In the genomic region with DNA sequence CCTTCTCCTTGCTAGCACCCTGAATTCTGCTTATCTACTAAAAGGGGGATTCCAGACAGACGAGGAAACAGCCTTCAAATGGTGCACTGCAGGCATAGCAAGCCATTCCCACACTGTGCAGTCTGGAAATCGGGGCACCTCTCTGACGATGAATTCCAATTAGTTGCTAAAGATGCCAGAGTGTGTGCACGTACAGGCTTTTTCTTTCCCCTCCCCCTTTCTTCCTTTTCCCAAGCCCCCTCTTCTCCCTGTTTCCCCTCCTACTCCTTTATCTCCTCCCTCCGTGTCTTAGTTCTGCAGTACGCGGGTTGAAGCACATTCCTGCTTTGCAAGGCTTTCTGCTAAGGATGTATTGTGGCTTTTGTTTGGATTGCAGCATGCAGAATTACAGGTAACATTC, we compare ENCODE assay signal across 11 cellular contexts. TPM values are rescaled to one million over a fixed set of nuclear protein-coding genes. Genes with fewer than 3 reads are reported as not detected.
DNase-seq lines count a peak whose midpoint lies in the region; TF ChIP-seq lines count a peak whose summit lies in the region.
"Had no signal": no experiment of that assay in that cellular context is flagged by ENCODE, and none has a peak within 500 bp of the region (broad histone marks: within the 10 kb centered on the region; RNA-seq: fewer than 3 reads in every experiment).

A gene with protein sequence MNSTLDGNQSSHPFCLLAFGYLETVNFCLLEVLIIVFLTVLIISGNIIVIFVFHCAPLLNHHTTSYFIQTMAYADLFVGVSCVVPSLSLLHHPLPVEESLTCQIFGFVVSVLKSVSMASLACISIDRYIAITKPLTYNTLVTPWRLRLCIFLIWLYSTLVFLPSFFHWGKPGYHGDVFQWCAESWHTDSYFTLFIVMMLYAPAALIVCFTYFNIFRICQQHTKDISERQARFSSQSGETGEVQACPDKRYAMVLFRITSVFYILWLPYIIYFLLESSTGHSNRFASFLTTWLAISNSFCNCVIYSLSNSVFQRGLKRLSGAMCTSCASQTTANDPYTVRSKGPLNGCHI (plus strand): TSS at position 316 of the 400 bp plus-strand sequence. CDS start 900 bp downstream, outside the sequence.

- peaks cover 51% of the 10 kb centered on the region for H3K4me1 Mint-ChIP-seq in glutamatergic neuron (ENCODE audit: low read depth, unreplicated experiment)
- H3K4me1 Mint-ChIP-seq in neural crest cell: peaks cover 28% of the 10 kb centered on the region
- H3K4me1 Mint-ChIP-seq in CD8-positive, alpha-beta memory T cell: no peaks in the 10 kb centered on the region

- H3K36me3 Mint-ChIP-seq in glutamatergic neuron (ENCODE audit: unreplicated experiment) (no peaks in the 10 kb centered on the region), neural crest cell (ENCODE audit: low read depth) (no peaks in the 10 kb centered on the region)
- H3K36me3 Mint-ChIP-seq in CD8-positive, alpha-beta memory T cell: peaks cover 6 to 41% (median 27%) of the 10 kb centered on the region in 3 donors

- H3K4me3 Mint-ChIP-seq in glutamatergic neuron (ENCODE audit: unreplicated experiment) (peak within 1 kb of the TSS; percentile 36), neural crest cell (peak within 1 kb of the TSS; percentile 50)
- no peak within 1 kb of the TSS for H3K4me3 Mint-ChIP-seq in CD8-positive, alpha-beta memory T cell

- no peaks in the 10 kb centered on the region for H3K4me1 ChIP-seq in urinary bladder (ENCODE audit: insufficient read depth)
- H3K4me1 ChIP-seq in tibial nerve: peaks cover 0 to 20% (median 4%) of the 10 kb centered on the region in 4 donors
- no peaks in the 10 kb centered on the region for H3K4me1 ChIP-seq in CD8-positive, alpha-beta memory T cell (ENCODE audit: insufficient read depth, low read length)

- TF ChIP-seq POLR2A in tibial nerve (IDR thresholded peaks at IDR 0.05): no peak

- peak within 1 kb of the TSS; percentile 19 for H3K4me3 ChIP-seq in urinary bladder (ENCODE audit: low read depth, low read length)
- peak within 1 kb of the TSS in 2 of 4 donors; percentile 3 to 30 for H3K4me3 ChIP-seq in tibial nerve
- no peak within 1 kb of the TSS for H3K4me3 ChIP-seq in CD8-positive, alpha-beta memory T cell (ENCODE audit: low read length)

- TF ChIP-seq CTCF in glutamatergic neuron (IDR thresholded peaks at IDR 0.05; ENCODE audit: partially characterized antibody, unreplicated experiment) (no peak), neural crest cell (conservative IDR thresholded peaks at IDR 0.05) (no peak), tibial nerve (IDR thresholded peaks at IDR 0.05) (no peak)

- no peak for TF ChIP-seq EP300 in tibial nerve (IDR thresholded peaks at IDR 0.05)

- POLR2A ChIA-PET in CD8-positive, alpha-beta memory T cell (lab: Charles Lee): no interaction called here

- H3K27me3 Mint-ChIP-seq in glutamatergic neuron (ENCODE audit: unreplicated experiment): peaks cover 2% of the 10 kb centered on the region
- H3K27me3 Mint-ChIP-seq in neural crest cell (ENCODE audit: low read depth): no peaks in the 10 kb centered on the region
- no peaks in the 10 kb centered on the region for H3K27me3 Mint-ChIP-seq in CD8-positive, alpha-beta memory T cell

- H3K9me3 ChIP-seq in tibial nerve: no peaks in the 10 kb centered on the region
- no peaks in the 10 kb centered on the region for H3K9me3 ChIP-seq in CD8-positive, alpha-beta memory T cell (ENCODE audit: low read length)

- H3K9me3 Mint-ChIP-seq in glutamatergic neuron (ENCODE audit: unreplicated experiment) (no peaks in the 10 kb centered on the region), neural crest cell (no peaks in the 10 kb centered on the region)
- H3K9me3 Mint-ChIP-seq in CD8-positive, alpha-beta memory T cell: no peaks in the 10 kb centered on the region

- WGBS in urinary bladder: 47% methylated on average over 7 of the region's 7 CpGs
- WGBS in tibial nerve, 2 donors: 35% methylated on average over 7 of the region's 7 CpGs

- CTCF ChIA-PET in CD8-positive, alpha-beta memory T cell (lab: Charles Lee): no interaction called here

- H3K27ac ChIP-seq in angular gyrus (ENCODE audit: low read depth, low read length) (peak within 1 kb of the TSS; percentile 24), urinary bladder (ENCODE audit: low read depth) (no peak within 1 kb of the TSS), tibial nerve (peak within 1 kb of the TSS in 1 of 4 donors; percentile 37)
- H3K27ac ChIP-seq in CD8-positive, alpha-beta memory T cell (ENCODE audit: low read depth, low read length): no peak within 1 kb of the TSS
- H3K27ac ChIP-seq: VCaP had no signal

- no peak for DNase-seq in glutamatergic neuron
- DNase-seq in neural crest cell (ENCODE audit: low read depth, low spot score): no peak
- DNase-seq in tibial nerve (ENCODE audit: low spot score in 2 of 2): no peak
- no peak for DNase-seq in CD8-positive, alpha-beta memory T cell
- no peak for DNase-seq in H4 (ENCODE audit: low spot score)
- DNase-seq: NCI-H510A treated with DMSO at 0.1 percent for 48 hours, RPMI8226 had no signal

- H3K27me3 ChIP-seq in tibial nerve: no peaks in the 10 kb centered on the region
- H3K27me3 ChIP-seq in CD8-positive, alpha-beta memory T cell (ENCODE audit: insufficient read depth, low read length, poor library complexity, severe bottlenecking): no peaks in the 10 kb centered on the region

- H3K27ac Mint-ChIP-seq in glutamatergic neuron (ENCODE audit: unreplicated experiment) (peak within 1 kb of the TSS; percentile 87), neural crest cell (ENCODE audit: unreplicated experiment) (peak within 1 kb of the TSS; percentile 88)
- H3K27ac Mint-ChIP-seq in CD8-positive, alpha-beta memory T cell: peak within 1 kb of the TSS in 1 of 8 donors; percentile 15

- H3K36me3 ChIP-seq in urinary bladder (ENCODE audit: insufficient read depth) (no peaks in the 10 kb centered on the region), tibial nerve (peaks cover 0 to 21% (median 0%) of the 10 kb centered on the region in 3 donors)
- no peaks in the 10 kb centered on the region for H3K36me3 ChIP-seq in CD8-positive, alpha-beta memory T cell (ENCODE audit: insufficient read depth, low read length)

RNA-seq across cellular contexts. Expression of the gene that starts here (rescaled TPM):
- total RNA-seq in glutamatergic neuron (ENCODE audit: unreplicated experiment) (3.8 TPM), neural crest cell (1.0 TPM in 1 of 2 replicates, not detected in the other), urinary bladder (7.7 TPM), tibial nerve (1 to 10 TPM in 2 of 4 donors, under 1 TPM in 1, not detected in 1; 0.98 to 4.4 (median 3.9) TPM)
- not detected for polyA plus RNA-seq in urinary bladder
- under 1 TPM; 0.35 to 0.61 TPM for total RNA-seq in CD8-positive, alpha-beta memory T cell
- polyA plus RNA-seq in CD8-positive, alpha-beta memory T cell: not detected
- not detected in 2 replicates for total RNA-seq in H4 (2014; rRNA removed; shearing (Covaris generic))
- total RNA-seq: myocyte had no signal

Comparison
In these comparisons a context has a peak if more than half of its experiments do, and no peak if none do; other contexts are left out.
1. H3K4me3 Mint-ChIP-seq: peak in glutamatergic neuron (single experiment) and neural crest cell (single experiment); none in CD8-positive, alpha-beta memory T cell (0 of 7).